In the genomic region with DNA sequence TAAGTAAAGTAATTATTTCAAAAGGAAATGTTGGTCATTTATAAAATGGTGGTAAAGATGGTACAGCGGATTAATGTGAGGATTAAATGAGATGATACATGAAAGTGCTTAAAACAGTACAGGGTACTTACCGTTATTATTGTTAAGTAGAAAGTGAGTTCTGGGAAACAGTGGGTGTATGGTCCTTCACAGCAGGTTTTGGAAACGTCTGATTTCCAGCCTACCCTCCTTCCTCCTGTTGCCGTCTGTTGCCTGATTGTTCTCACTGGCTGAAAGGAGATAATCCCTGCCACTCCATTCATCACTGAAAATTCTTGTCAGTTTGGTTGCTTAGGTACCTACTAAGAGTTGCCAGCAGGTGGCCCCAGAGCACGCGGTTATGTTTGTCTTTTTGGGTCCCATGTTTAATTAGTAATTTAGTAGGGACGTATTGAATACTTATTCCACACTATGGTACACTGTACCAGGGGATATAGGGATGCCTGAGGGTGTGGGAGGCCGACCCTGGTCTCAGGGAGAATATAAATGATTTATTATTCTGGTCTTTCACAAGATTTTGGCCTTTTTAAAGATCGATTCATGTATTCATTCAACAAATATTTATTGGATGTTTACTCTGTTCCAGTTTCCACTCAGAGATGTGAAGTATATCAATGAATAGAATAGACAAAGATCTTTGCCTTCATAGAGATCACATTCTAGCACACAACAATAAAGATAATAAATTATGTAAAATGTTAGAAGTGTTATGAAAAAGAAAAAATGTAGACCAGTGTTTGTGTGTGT, we compare ENCODE assay signal across 1 cellular context.
TF ChIP-seq lines count a peak whose summit lies in the region.

No MANE protein-coding gene starts in this region.

TF ChIP-seq in HEK293, 187 proteins besides CTCF, POLR2A, EP300 and RAD21 (continued from another document):
- TF ChIP-seq ZNF366 (tag by site-specific recombination; conservative IDR thresholded peaks at IDR 0.05) (0 out of 2 replicates have a peak, but pooled peaks have one; percentile 29), SCRT2 (tag by site-specific recombination; IDR thresholded peaks at IDR 0.05) (peak; percentile 73), ZNF658 (tag by site-specific recombination; IDR thresholded peaks at IDR 0.05) (no peak), ZNF777 (tag by site-specific recombination; IDR thresholded peaks at IDR 0.05; ENCODE audit: borderline replicate concordance) (0 out of 2 replicates have a peak, but pooled peaks have one; percentile 35), ZNF664 (tag by site-specific recombination; IDR thresholded peaks at IDR 0.05) (peak; percentile 99)
- TF ChIP-seq, protein P1, sequence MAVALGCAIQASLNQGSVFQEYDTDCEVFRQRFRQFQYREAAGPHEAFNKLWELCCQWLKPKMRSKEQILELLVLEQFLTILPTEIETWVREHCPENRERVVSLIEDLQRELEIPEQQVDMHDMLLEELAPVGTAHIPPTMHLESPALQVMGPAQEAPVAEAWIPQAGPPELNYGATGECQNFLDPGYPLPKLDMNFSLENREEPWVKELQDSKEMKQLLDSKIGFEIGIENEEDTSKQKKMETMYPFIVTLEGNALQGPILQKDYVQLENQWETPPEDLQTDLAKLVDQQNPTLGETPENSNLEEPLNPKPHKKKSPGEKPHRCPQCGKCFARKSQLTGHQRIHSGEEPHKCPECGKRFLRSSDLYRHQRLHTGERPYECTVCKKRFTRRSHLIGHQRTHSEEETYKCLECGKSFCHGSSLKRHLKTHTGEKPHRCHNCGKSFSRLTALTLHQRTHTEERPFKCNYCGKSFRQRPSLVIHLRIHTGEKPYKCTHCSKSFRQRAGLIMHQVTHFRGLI (tag by site-specific recombination; IDR thresholded peaks at IDR 0.05): no peak
